ENCODE assay signal across 8 cellular contexts in the genomic region with DNA sequence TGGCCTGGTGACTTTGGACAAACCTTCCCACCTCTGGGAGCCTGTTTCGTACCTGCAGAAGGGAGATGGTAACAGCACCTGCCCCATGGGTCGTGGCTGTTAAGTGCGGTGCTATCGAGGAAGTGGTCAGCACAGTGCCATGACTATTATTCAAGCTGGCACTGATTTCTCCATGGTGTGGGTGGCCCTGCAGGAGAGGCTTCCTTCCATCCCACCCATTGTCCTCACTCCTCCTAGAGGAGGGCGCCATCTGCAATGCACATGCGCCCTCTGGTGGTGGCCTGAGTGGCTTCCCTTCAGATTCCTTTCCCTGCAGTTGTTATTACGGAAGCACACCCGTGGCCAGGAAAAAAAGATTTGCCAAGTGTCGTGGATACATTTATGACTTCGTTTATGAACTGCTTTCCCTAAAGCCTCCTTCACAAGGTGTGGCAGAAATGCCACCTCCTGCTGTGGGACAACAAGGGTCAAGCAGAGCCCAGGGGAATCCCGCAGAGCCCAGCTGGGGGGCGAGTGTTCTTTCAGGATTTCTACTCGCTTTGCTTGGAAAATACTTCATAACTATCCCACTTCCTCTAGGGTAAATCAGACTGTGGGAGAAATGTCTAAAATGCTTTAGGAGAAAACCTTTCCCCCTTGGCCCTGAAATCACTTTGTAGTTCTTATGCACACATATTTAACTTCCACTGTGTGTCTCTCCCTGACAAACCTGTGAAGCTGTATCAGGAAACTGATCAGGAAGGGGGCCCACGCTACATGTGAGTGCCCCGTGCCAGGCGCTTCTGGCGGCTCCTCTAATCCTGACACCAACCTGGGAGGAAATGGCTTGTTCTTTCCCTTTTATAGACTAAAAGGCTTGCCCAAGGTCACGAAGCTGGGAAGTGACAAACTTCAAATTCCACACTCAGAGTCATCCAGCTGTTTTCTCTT.
DNase-seq lines count a peak whose midpoint lies in the region; ATAC-seq, FAIRE-seq and TF ChIP-seq lines count a peak whose summit lies in the region.

No MANE protein-coding gene starts in this region.

- H3K9me1 ChIP-seq in endothelial cell of umbilical vein (replicated peaks; ENCODE audit: control insufficient read depth, extremely low read depth, insufficient read depth, low read length): no peaks in the 10 kb centered on the region

- H3K4me3 ChIP-seq in endothelial cell of umbilical vein (replicated peaks in 1 of 3; ENCODE audit: insufficient read depth in 1 of 3, low read depth in 1 of 3, low read length in 3 of 3): peak overlapping the region; percentile 10 to 51 (median 19)

- POLR2A ChIA-PET in GM10248 (lab: Yijun Ruan, JAX): no interaction called here
- POLR2A ChIA-PET in endothelial cell of umbilical vein (lab: Charles Lee): no interaction called here

- no peaks in the 10 kb centered on the region for H3K9me3 ChIP-seq in endothelial cell of umbilical vein (replicated peaks; ENCODE audit: control insufficient read depth, insufficient read depth, low read length)

- H3K4me2 ChIP-seq in endothelial cell of umbilical vein (ENCODE audit: insufficient read depth, low read length): peak overlapping the region; percentile 82

- H3K36me3 ChIP-seq in endothelial cell of umbilical vein (ENCODE audit: control insufficient read depth in 2 of 2, extremely low read depth in 1 of 2, insufficient read depth in 2 of 2, low read length in 2 of 2): no peaks in the 10 kb centered on the region

- DNase-seq in GM10248 (ENCODE audit: extremely low spot score) (peak; percentile 75), HS-5 (ENCODE audit: low read depth) (peak; percentile 76), NOMO-1 (lab: John Stamatoyannopoulos, UW; ENCODE audit: unreplicated experiment in 2 of 2) (peak; percentile 52 to 60), endothelial cell of umbilical vein (ENCODE audit: low read depth, low spot score) (peak; percentile 87), mucosa of gallbladder (ENCODE audit: low spot score) (peak; percentile 84)
- peak; percentile 59 for DNase-seq in activated CD8-positive, alpha-beta memory T cell treated with anti-CD3 and anti-CD28 coated beads, Interleukin-2, amount 50 U/mL, for 1 hour (ENCODE audit: extremely low read depth)
- peak; percentile 64 to 65 for DNase-seq in stimulated activated CD8-positive, alpha-beta memory T cell treated with anti-CD3 and anti-CD28 coated beads, Interleukin-2, amount 100 ng/mL, for 48 hours (ENCODE audit: low read depth in 2 of 2)

- TF ChIP-seq CTCF in GM10248 (IDR thresholded peaks at IDR 0.05; ENCODE audit: control extremely low read depth, extremely low read depth, low read depth, missing control alignments) (peak; percentile 98), endothelial cell of umbilical vein (IDR thresholded peaks at IDR 0.05; ENCODE audit: extremely low read depth in 1 of 2, insufficient read depth in 1 of 2, low read depth in 1 of 2, low read length in 2 of 2) (peak; percentile 92 to 96)

- H3K9ac ChIP-seq in endothelial cell of umbilical vein (replicated peaks; ENCODE audit: extremely low read depth, insufficient read depth, low read length): peak overlapping the region; percentile 63

- H4K20me1 ChIP-seq in endothelial cell of umbilical vein (replicated peaks; ENCODE audit: control insufficient read depth, extremely low read depth, insufficient read depth, low read length): no peaks in the 10 kb centered on the region

- TSS peak; percentile 73 for BruUV-seq in endothelial cell of umbilical vein (replicated peaks; lab: Mats Ljungman, UMichigan)

- H3K4me1 ChIP-seq in endothelial cell of umbilical vein (ENCODE audit: control insufficient read depth, extremely low read depth, insufficient read depth, low read length): peaks cover 7% of the 10 kb centered on the region

- no peaks in the 10 kb centered on the region for H3K27me3 ChIP-seq in endothelial cell of umbilical vein (ENCODE audit: control insufficient read depth in 2 of 2, insufficient read depth in 2 of 2, low read length in 2 of 2)

- peak; percentile 91 for FAIRE-seq in endothelial cell of umbilical vein (lab: Jason Lieb, UNC)

- H3K27ac ChIP-seq in endothelial cell of umbilical vein (ENCODE audit: insufficient read depth, low read depth, low read length): peak overlapping the region; percentile 57

- ATAC-seq in GM18517 (IDR thresholded peaks at IDR 0.05; ENCODE audit: unreplicated experiment): no peak

- peak overlapping the region; percentile 81 for H2AFZ ChIP-seq in endothelial cell of umbilical vein (ENCODE audit: low read depth, low read length)

- intact Hi-C loops in endothelial cell of umbilical vein (cut with micrococcal nuclease): loop anchor here (1.0 to 10.0 kb wide), 8 partner anchors 28 to 597 kb away; partner anchors contain the start of genes EEPD1 and HERPUD2

- no peak for TF ChIP-seq POLR2A in endothelial cell of umbilical vein (IDR thresholded peaks at IDR 0.05; ENCODE audit: low read depth, low read length)

- dilution Hi-C loops in endothelial cell of umbilical vein (cut with MboI; ENCODE audit: extremely low pct_ligation_motif_present, low sequenced_read_pairs): no loop called here

- H3K79me2 ChIP-seq in endothelial cell of umbilical vein (ENCODE audit: control insufficient read depth, insufficient read depth, low read length): no peaks in the 10 kb centered on the region

- CTCF ChIA-PET in GM10248 (lab: Yijun Ruan, JAX): interaction anchor here (0.8 to 11.4 kb wide), 24 partner anchors 9 to 315 kb away, joined by 3 to 129 read pairs (median 5); no protein-coding TSS in a partner anchor
- CTCF ChIA-PET in endothelial cell of umbilical vein (lab: Charles Lee): interaction anchor here (0.5 to 7.2 kb wide), 28 partner anchors 10 to 492 kb away, joined by 3 to 203 read pairs (median 4); no protein-coding TSS in a partner anchor

TF ChIP-seq in endothelial cell of umbilical vein, 7 proteins besides CTCF, POLR2A, EP300 and RAD21:
- TF ChIP-seq FOS (IDR thresholded peaks at IDR 0.05; ENCODE audit: borderline replicate concordance, insufficient read depth, low read length): peak; percentile 20
- no peak for TF ChIP-seq GATA2 (IDR thresholded peaks at IDR 0.05; ENCODE audit: insufficient read depth, insufficient read length, low read depth, low read length)
- TF ChIP-seq POLR2AphosphoS5 (IDR thresholded peaks at IDR 0.05; ENCODE audit: insufficient read depth, low read depth, low read length): peak; percentile 34
- no peak for TF ChIP-seq JUN (IDR thresholded peaks at IDR 0.05; ENCODE audit: borderline replicate concordance, insufficient read depth, insufficient read length, low read depth)
- TF ChIP-seq EZH2 (IDR thresholded peaks at IDR 0.05; ENCODE audit: borderline replicate concordance, low read depth, low read length, severe bottlenecking): no peak
- TF ChIP-seq MYC (IDR thresholded peaks at IDR 0.05; ENCODE audit: low read depth, low read length): no peak
